Comparison of ENCODE assay signal across 21 cellular contexts in the genomic region with DNA sequence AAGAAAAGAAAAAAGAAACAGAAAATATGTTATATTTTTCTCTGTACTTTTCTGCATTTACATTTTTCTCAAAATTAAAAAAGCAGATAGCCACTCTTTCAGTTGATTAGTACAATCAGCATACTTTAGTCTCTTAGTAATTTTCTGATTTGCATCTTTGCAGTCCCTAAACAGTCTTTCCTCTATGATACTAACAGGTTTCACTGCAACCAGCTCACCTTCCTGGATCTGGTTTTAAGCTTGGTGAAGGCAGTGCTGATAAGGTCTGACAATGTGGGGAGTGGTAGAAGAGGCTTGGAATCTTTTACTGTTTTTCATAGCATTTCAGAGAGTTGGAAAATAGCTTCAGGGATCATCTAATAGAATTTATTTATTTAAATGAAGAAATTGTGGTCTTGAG.
DNase-seq lines count a peak whose midpoint lies in the region; ATAC-seq, FAIRE-seq and TF ChIP-seq lines count a peak whose summit lies in the region.
"Had no signal": no experiment of that assay in that cellular context is flagged by ENCODE, and none has a peak within 500 bp of the region (broad histone marks: within the 10 kb centered on the region; RNA-seq: fewer than 3 reads in every experiment).

No MANE protein-coding gene starts in this region.

- H3K4me3 ChIP-seq in effector memory CD4-positive, alpha-beta T cell (ENCODE audit: insufficient read depth, low read depth, low read length, poor library complexity, severe bottlenecking) = no peak overlapping the region
- H3K4me3 ChIP-seq: A549, HAP-1, K562, MG63 had no signal

- H3K9me3 Mint-ChIP-seq in WTC11 = peaks cover 8% of the 10 kb centered on the region
- no peaks in the 10 kb centered on the region for H3K9me3 Mint-ChIP-seq in naive B cell
- H3K9me3 Mint-ChIP-seq: CD4-positive, CD25-positive, alpha-beta regulatory T cell had no signal

- H3K4me1 ChIP-seq in effector memory CD4-positive, alpha-beta T cell (ENCODE audit: control insufficient read depth, insufficient read depth, low read length, poor library complexity, severe bottlenecking) = no peaks in the 10 kb centered on the region
- H3K4me1 ChIP-seq: A549 had no signal

- no peak for TF ChIP-seq CTCF in WTC11 (IDR thresholded peaks at IDR 0.05)

- no peaks in the 10 kb centered on the region for H3K27me3 ChIP-seq in effector memory CD4-positive, alpha-beta T cell (replicated peaks; ENCODE audit: control insufficient read depth, insufficient read depth, low read length, poor library complexity, severe bottlenecking)
- H3K27me3 ChIP-seq: MG63 had no signal

- POLR2A ChIA-PET in WTC11 (lab: Charles Lee) = no interaction called here

- H3K27ac Mint-ChIP-seq in WTC11 (peak overlapping the region; percentile 50; the same call in 1 of the 2 replicates), naive B cell (peak overlapping the region in 4 of 6 donors; percentile 4 to 73 (median 31))
- H3K27ac Mint-ChIP-seq: CD4-positive, CD25-positive, alpha-beta regulatory T cell had no signal

- H3K4me3 Mint-ChIP-seq in WTC11 (no peak overlapping the region), naive B cell (no peak overlapping the region)
- H3K4me3 Mint-ChIP-seq: CD4-positive, CD25-positive, alpha-beta regulatory T cell had no signal

- CTCF ChIA-PET in WTC11 (lab: Charles Lee) = interaction anchor here (0.7 kb wide), 1 partner anchor 387 kb away, joined by 4 read pairs; no protein-coding TSS in a partner anchor

- TF ChIP-seq POLR2A in GM12891 (IDR thresholded peaks at IDR 0.05; ENCODE audit: low read depth, low read length) = no peak

- H3K9me3 ChIP-seq in effector memory CD4-positive, alpha-beta T cell (ENCODE audit: control insufficient read depth, low read length) = no peaks in the 10 kb centered on the region
- H3K9me3 ChIP-seq: A549, HAP-1, MG63 had no signal

- H3K27me3 Mint-ChIP-seq in WTC11 (ENCODE audit: low read depth) (no peaks in the 10 kb centered on the region), naive B cell (no peaks in the 10 kb centered on the region)
- H3K27me3 Mint-ChIP-seq: CD4-positive, CD25-positive, alpha-beta regulatory T cell had no signal

- H3K4me1 Mint-ChIP-seq in WTC11 (peaks cover 44% of the 10 kb centered on the region), naive B cell (peaks cover 56 to 78% (median 74%) of the 10 kb centered on the region in 3 donors)

- no peak for ATAC-seq in WTC11
- no peak for ATAC-seq in naive B cell (ENCODE audit: low read depth in 2 of 2)
- ATAC-seq in HG02642 (IDR thresholded peaks at IDR 0.05; ENCODE audit: poor library complexity, unreplicated experiment) = no peak
- no peak for ATAC-seq in HG03196 (IDR thresholded peaks at IDR 0.05; ENCODE audit: unreplicated experiment)
- ATAC-seq in HG03175 (IDR thresholded peaks at IDR 0.05; ENCODE audit: unreplicated experiment) = no peak
- ATAC-seq: A549, HepG2, K562, Right ventricle myocardium inferior had no signal

- H3K36me3 Mint-ChIP-seq in WTC11 (peaks cover 6% of the 10 kb centered on the region), naive B cell (peaks cover 0 to 3% of the 10 kb centered on the region in 2 donors)

- no peak overlapping the region for H3K27ac ChIP-seq in effector memory CD4-positive, alpha-beta T cell (ENCODE audit: insufficient read depth, low read length, poor library complexity, severe bottlenecking)

- no peaks in the 10 kb centered on the region for H3K36me3 ChIP-seq in effector memory CD4-positive, alpha-beta T cell (ENCODE audit: control insufficient read depth, insufficient read depth, low read length)
- H3K36me3 ChIP-seq: HAP-1, MG63 had no signal

- FAIRE-seq in GM12891 (lab: Jason Lieb, UNC) (peak; percentile 16), GM19239 (lab: Jason Lieb, UNC) (peak; percentile 68)
- FAIRE-seq: A549, HepG2, K562 had no signal

- DNase-seq in GM12891 (ENCODE audit: insufficient read length, low spot score) (no peak), GM19239 (ENCODE audit: insufficient read length, low spot score) (no peak), WTC11 (ENCODE audit: low spot score) (no peak), naive B cell (no peak)
- DNase-seq in effector memory CD4-positive, alpha-beta T cell = no peak
- DNase-seq: CD4-positive, CD25-positive, alpha-beta regulatory T cell; MG63; NCI-H1092 treated with DMSO at 0.1 percent for 48 hours; NCI-H1436 treated with DMSO at 0.1 percent for 48 hours; NCI-H1930; NCI-H2227 treated with DMSO at 0.1 percent for 48 hours; NCI-H510A; NCI-H748 treated with DMSO at 0.1 percent for 48 hours had no signal

TF ChIP-seq in GM12891, 5 proteins besides CTCF, POLR2A, EP300 and RAD21:
- TF ChIP-seq PAX5 (IDR thresholded peaks at IDR 0.05; ENCODE audit: insufficient read depth, low read length, severe bottlenecking) (no peak), POU2F2 (IDR thresholded peaks at IDR 0.05; ENCODE audit: low read depth, low read length) (no peak), POLR2AphosphoS5 (IDR thresholded peaks at IDR 0.05; ENCODE audit: low read depth, low read length) (no peak), SPI1 (IDR thresholded peaks at IDR 0.05; ENCODE audit: low read depth, low read length) (no peak), TAF1 (IDR thresholded peaks at IDR 0.05; ENCODE audit: low read depth, low read length) (no peak)

TF ChIP-seq in WTC11, 78 proteins besides CTCF, POLR2A, EP300 and RAD21 (continues in another document):
- TF ChIP-seq MYBL2 (CRISPR knock-in tag; IDR thresholded peaks at IDR 0.05) (no peak), TP53 (CRISPR knock-in tag; IDR thresholded peaks at IDR 0.05) (no peak), IRF2 (CRISPR knock-in tag; IDR thresholded peaks at IDR 0.05; ENCODE audit: borderline replicate concordance, low read depth) (no peak), TCF7 (CRISPR knock-in tag; IDR thresholded peaks at IDR 0.05; ENCODE audit: low read depth) (no peak), HMGXB4 (CRISPR knock-in tag; IDR thresholded peaks at IDR 0.05) (no peak), GRHL2 (CRISPR knock-in tag; IDR thresholded peaks at IDR 0.05; ENCODE audit: insufficient replicate concordance, severe bottlenecking) (no peak), ELF4 (CRISPR knock-in tag; IDR thresholded peaks at IDR 0.05; ENCODE audit: low read depth) (no peak), ZNF263 (CRISPR knock-in tag; IDR thresholded peaks at IDR 0.05; ENCODE audit: low read depth) (no peak)
- TF ChIP-seq, protein P1, sequence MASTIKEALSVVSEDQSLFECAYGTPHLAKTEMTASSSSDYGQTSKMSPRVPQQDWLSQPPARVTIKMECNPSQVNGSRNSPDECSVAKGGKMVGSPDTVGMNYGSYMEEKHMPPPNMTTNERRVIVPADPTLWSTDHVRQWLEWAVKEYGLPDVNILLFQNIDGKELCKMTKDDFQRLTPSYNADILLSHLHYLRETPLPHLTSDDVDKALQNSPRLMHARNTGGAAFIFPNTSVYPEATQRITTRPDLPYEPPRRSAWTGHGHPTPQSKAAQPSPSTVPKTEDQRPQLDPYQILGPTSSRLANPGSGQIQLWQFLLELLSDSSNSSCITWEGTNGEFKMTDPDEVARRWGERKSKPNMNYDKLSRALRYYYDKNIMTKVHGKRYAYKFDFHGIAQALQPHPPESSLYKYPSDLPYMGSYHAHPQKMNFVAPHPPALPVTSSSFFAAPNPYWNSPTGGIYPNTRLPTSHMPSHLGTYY (CRISPR knock-in tag; IDR thresholded peaks at IDR 0.05) = no peak
- TF ChIP-seq, protein P2, sequence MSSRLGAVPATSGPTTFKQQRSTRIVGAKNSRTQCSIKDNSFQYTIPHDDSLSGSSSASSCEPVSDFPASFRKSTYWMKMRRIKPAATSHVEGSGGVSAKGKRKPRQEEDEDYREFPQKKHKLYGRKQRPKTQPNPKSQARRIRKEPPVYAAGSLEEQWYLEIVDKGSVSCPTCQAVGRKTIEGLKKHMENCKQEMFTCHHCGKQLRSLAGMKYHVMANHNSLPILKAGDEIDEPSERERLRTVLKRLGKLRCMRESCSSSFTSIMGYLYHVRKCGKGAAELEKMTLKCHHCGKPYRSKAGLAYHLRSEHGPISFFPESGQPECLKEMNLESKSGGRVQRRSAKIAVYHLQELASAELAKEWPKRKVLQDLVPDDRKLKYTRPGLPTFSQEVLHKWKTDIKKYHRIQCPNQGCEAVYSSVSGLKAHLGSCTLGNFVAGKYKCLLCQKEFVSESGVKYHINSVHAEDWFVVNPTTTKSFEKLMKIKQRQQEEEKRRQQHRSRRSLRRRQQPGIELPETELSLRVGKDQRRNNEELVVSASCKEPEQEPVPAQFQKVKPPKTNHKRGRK (CRISPR knock-in tag; IDR thresholded peaks at IDR 0.05; ENCODE audit: borderline replicate concordance) = no peak
